Comparison of ENCODE assay signal across 9 cellular contexts in genomic region chr18:74310411-74310810, GRCh38. TPM values are rescaled to one million over a fixed set of nuclear protein-coding genes. Genes with fewer than 3 reads are reported as not detected.
DNase-seq lines count a peak whose midpoint lies in the region; ATAC-seq and TF ChIP-seq lines count a peak whose summit lies in the region.
"Had no signal": no experiment of that assay in that cellular context is flagged by ENCODE, and none has a peak within 500 bp of the region (broad histone marks: within the 10 kb centered on the region; RNA-seq: fewer than 3 reads in every experiment).

No MANE protein-coding gene starts in this region.

- H3K4me2 ChIP-seq in GM23338, result no peak overlapping the region

- no peaks in the 10 kb centered on the region for H3K36me3 ChIP-seq in GM06990 (ENCODE audit: control insufficient read depth, insufficient read depth, low read length)
- no peaks in the 10 kb centered on the region for H3K36me3 ChIP-seq in GM23338 (ENCODE audit: insufficient read depth)
- H3K36me3 ChIP-seq in endodermal cell (ENCODE audit: control insufficient read depth, insufficient read depth, low read length), result no peaks in the 10 kb centered on the region
- H3K36me3 ChIP-seq in psoas muscle (ENCODE audit: insufficient read depth in 1 of 2, low read depth in 1 of 2), result no peaks in the 10 kb centered on the region

- no peak overlapping the region for H3K9ac ChIP-seq in endodermal cell (ENCODE audit: extremely low read depth, low read length, poor library complexity, severe bottlenecking)

- H3K27me3 Mint-ChIP-seq in GM23338 (ENCODE audit: insufficient read depth, low read depth, poor library complexity) (peaks cover 3% of the 10 kb centered on the region), endodermal cell (ENCODE audit: insufficient read depth) (peaks cover 3% of the 10 kb centered on the region)

- H3F3A ChIP-seq in GM23338 (replicated peaks; ENCODE audit: low read depth), result no peaks in the 10 kb centered on the region

- ATAC-seq in GM23338 (peak; percentile 97), psoas muscle (no peak), GM19324 (IDR thresholded peaks at IDR 0.05; ENCODE audit: low FRiP score, unreplicated experiment) (no peak)

- no peaks in the 10 kb centered on the region for H3K79me2 ChIP-seq in GM23338 (replicated peaks; ENCODE audit: insufficient read depth)

- H3K9me3 Mint-ChIP-seq in GM23338 (peaks cover 11% of the 10 kb centered on the region; the same call in 1 of the 3 replicates), endodermal cell (peaks cover 11% of the 10 kb centered on the region)

- H4K20me1 ChIP-seq in GM23338 (replicated peaks; ENCODE audit: insufficient read depth), result no peaks in the 10 kb centered on the region

- H3K27ac Mint-ChIP-seq in GM23338, result no peak overlapping the region
- no peak overlapping the region for H3K27ac Mint-ChIP-seq in endodermal cell

- no peak overlapping the region; the same call in 1 of the 2 replicates for H2AFZ ChIP-seq in GM23338

- H3K36me3 Mint-ChIP-seq in GM23338 (ENCODE audit: low read depth) (peaks cover 2% of the 10 kb centered on the region; the same call in 2 of the 3 replicates), endodermal cell (ENCODE audit: low read depth) (no peaks in the 10 kb centered on the region)

- H3K4me3 ChIP-seq in GM06990 (replicated peaks; ENCODE audit: low read depth, low read length) (no peak overlapping the region), GM23338 (no peak overlapping the region), endodermal cell (ENCODE audit: low read length) (no peak overlapping the region), psoas muscle (no peak overlapping the region)

- no peaks in the 10 kb centered on the region for H3K4me1 Mint-ChIP-seq in GM23338
- H3K4me1 Mint-ChIP-seq in endodermal cell, result no peaks in the 10 kb centered on the region

- H3K4me1 ChIP-seq in GM23338 (ENCODE audit: insufficient read depth) (no peaks in the 10 kb centered on the region), endodermal cell (ENCODE audit: control insufficient read depth, insufficient read depth, low read length) (no peaks in the 10 kb centered on the region), psoas muscle (no peaks in the 10 kb centered on the region)

- no peaks in the 10 kb centered on the region for H3K9me2 ChIP-seq in GM23338 (ENCODE audit: insufficient read depth)

- peak; percentile 37 for TF ChIP-seq CTCF in GM06990 (IDR thresholded peaks at IDR 0.05; ENCODE audit: insufficient read depth, low read length, poor library complexity, severe bottlenecking)
- TF ChIP-seq CTCF in GM23338 (conservative IDR thresholded peaks at IDR 0.05; ENCODE audit: low read depth in 2 of 2), result peak; percentile 53 to 67
- TF ChIP-seq CTCF in endodermal cell (conservative IDR thresholded peaks at IDR 0.05), result peak; percentile 66
- peak; percentile 8 for TF ChIP-seq CTCF in psoas muscle (IDR thresholded peaks at IDR 0.05)

- H3K4me3 Mint-ChIP-seq in GM23338 (no peak overlapping the region), endodermal cell (no peak overlapping the region)

- H3K27ac ChIP-seq in GM23338 (ENCODE audit: low read depth), result no peak overlapping the region
- H3K27ac ChIP-seq in endodermal cell (ENCODE audit: low read depth, low read length), result no peak overlapping the region
- H3K27ac ChIP-seq in psoas muscle, result no peak overlapping the region

- DNase-seq in GM06990 (ENCODE audit: extremely low read depth, insufficient read length), result no peak
- peak; percentile 68 for DNase-seq in GM23338 (ENCODE audit: low spot score)
- peak; percentile 15 for DNase-seq in NCI-H226
- no peak for DNase-seq in endodermal cell
- DNase-seq in psoas muscle, result no peak
- no peak for DNase-seq in activated effector memory CD4-positive, alpha-beta T cell treated with anti-CD3 and anti-CD28 coated beads, Interleukin-2, amount 50 U/mL, for 16 hours
- no peak for DNase-seq in amniotic stem cell (lab: John Stamatoyannopoulos, UW)

- H3K9me3 ChIP-seq in endodermal cell (ENCODE audit: control insufficient read depth, low read length), result peaks cover 13% of the 10 kb centered on the region
- no peaks in the 10 kb centered on the region for H3K9me3 ChIP-seq in psoas muscle

- WGBS in endodermal cell (ENCODE audit: insufficient coverage in 1 of 2, insufficient read length in 1 of 2), 2 experiments, result 82% methylated on average over 3 of the region's 3 CpGs; no CpG with 5 or more reads in 1 of the 2 experiments
- WGBS in psoas muscle, 3 donors, result 35 to 53% (median 46%) methylated on average over 3 of the region's 3 CpGs

- intact Hi-C loops in psoas muscle (cut with DNase I), result no loop called here

- H3K27me3 ChIP-seq in GM06990 (replicated peaks; ENCODE audit: control insufficient read depth, insufficient read depth, low read length), result no peaks in the 10 kb centered on the region; the same call in 1 of the 2 replicates
- H3K27me3 ChIP-seq in GM23338 (ENCODE audit: insufficient read depth), result no peaks in the 10 kb centered on the region
- no peaks in the 10 kb centered on the region for H3K27me3 ChIP-seq in endodermal cell (ENCODE audit: control insufficient read depth, insufficient read depth, low read length, poor library complexity, severe bottlenecking)
- H3K27me3 ChIP-seq in psoas muscle (ENCODE audit: insufficient read depth in 3 of 3, low read length in 2 of 3), result peaks cover 2 to 10% (median 4%) of the 10 kb centered on the region in 3 donors

TF ChIP-seq in GM23338, 12 proteins besides CTCF, POLR2A, EP300 and RAD21 (continues in another document):
- TF ChIP-seq ZNF462 (CRISPR knock-in tag; IDR thresholded peaks at IDR 0.05) (no peak), ZNF114 (CRISPR knock-in tag; IDR thresholded peaks at IDR 0.05) (no peak), CREB1 (CRISPR knock-in tag; IDR thresholded peaks at IDR 0.05; ENCODE audit: low read depth) (no peak), STAT1 (IDR thresholded peaks at IDR 0.05; ENCODE audit: unreplicated experiment) (no peak), EZH2 (IDR thresholded peaks at IDR 0.05; ENCODE audit: low read depth, unreplicated experiment) (no peak)

RNA-seq across cellular contexts. Expression of gene C18orf63, which starts 5.2 kb away (rescaled TPM):
- not detected in 2 replicates for total RNA-seq in GM23338 (2014; rRNA removed; shearing (Covaris generic))
- not detected in 2 replicates for polyA plus RNA-seq in GM23338 (2016; fragmentation: Nextera tagmentation; extraction: Ambion mirVana)
- total RNA-seq in endodermal cell, result not detected
- polyA plus RNA-seq in endodermal cell (2013, experiment 1 of 2), result not detected
- not detected for polyA plus RNA-seq in endodermal cell (2013, experiment 2 of 2)
- not detected for total RNA-seq in psoas muscle
- polyA plus RNA-seq in psoas muscle, result not detected
- total RNA-seq: activated CD8-positive, alpha-beta memory T cell treated with anti-CD3 and anti-CD28 coated beads for 36 hours had no signal

RNA-seq across cellular contexts. Expression of gene CYB5A, which starts 18.6 kb away (rescaled TPM):
- total RNA-seq in GM23338 (2014; rRNA removed; shearing (Covaris generic)), result 122 and 136 TPM in 2 replicates
- polyA plus RNA-seq in GM23338 (2016; fragmentation: Nextera tagmentation; extraction: Ambion mirVana), result 274 and 283 TPM in 2 replicates
- 100 to 1,000 TPM in 1 of 2 donors, 10 to 100 TPM in 1; 72.6 to 124 TPM for total RNA-seq in endodermal cell
- polyA plus RNA-seq in endodermal cell (2013, experiment 1 of 2), result 63.3 TPM
- 48.4 TPM for polyA plus RNA-seq in endodermal cell (2013, experiment 2 of 2)
- total RNA-seq in psoas muscle, result 10 to 100 TPM; 13.4 to 27.1 (median 22.1) TPM
- polyA plus RNA-seq in psoas muscle, result 10 to 100 TPM; 27.0 to 35.6 (median 27.2) TPM

Comparison
In these comparisons a context has a peak if more than half of its experiments do, and no peak if none do; other contexts are left out.
1. DNase-seq: peak in GM23338 (single experiment) and NCI-H226 (single experiment); none in GM06990 (single experiment), endodermal cell (single experiment), psoas muscle (0 of 2), activated effector memory CD4-positive, alpha-beta T cell treated with anti-CD3 and anti-CD28 coated beads, Interleukin-2, amount 50 U/mL, for 16 hours (single experiment) and amniotic stem cell (single experiment).
2. CTCF ChIP-seq: peak in every context shown above with its lines; median percentile 66 in endodermal cell; 60 in GM23338; 37 in GM06990; 8 in psoas muscle.